Comparison of ENCODE assay signal across 1 cellular context in genomic region chr5:138492552-138493045, GRCh38.
TF ChIP-seq lines count a peak whose summit lies in the region.

No MANE protein-coding gene starts in this region.

TF ChIP-seq in HepG2, 621 proteins besides CTCF, POLR2A, EP300 and RAD21 (continued from another document):
- TF ChIP-seq, protein P1, sequence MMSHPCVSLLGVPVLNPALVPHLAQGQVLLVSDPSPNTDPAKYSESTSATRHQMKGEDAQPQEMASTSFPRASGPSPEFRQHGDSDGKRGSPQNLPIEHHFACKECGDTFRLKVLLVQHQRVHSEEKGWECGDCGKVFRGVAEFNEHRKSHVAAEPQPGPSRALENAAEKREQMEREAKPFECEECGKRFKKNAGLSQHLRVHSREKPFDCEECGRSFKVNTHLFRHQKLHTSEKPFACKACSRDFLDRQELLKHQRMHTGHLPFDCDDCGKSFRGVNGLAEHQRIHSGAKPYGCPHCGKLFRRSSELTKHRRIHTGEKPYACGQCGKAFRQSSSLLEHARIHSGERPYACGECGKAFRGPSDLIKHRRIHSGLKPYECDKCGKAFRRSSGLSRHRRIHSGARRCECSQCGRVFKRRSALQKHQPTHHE (CRISPR knock-in tag; IDR thresholded peaks at IDR 0.05; ENCODE audit: borderline replicate concordance): no peak
- no peak for TF ChIP-seq ZNF543 (CRISPR knock-in tag; IDR thresholded peaks at IDR 0.05)
- TF ChIP-seq ZBTB33 (CRISPR knock-in tag; IDR thresholded peaks at IDR 0.05): no peak
- TF ChIP-seq, protein P2, sequence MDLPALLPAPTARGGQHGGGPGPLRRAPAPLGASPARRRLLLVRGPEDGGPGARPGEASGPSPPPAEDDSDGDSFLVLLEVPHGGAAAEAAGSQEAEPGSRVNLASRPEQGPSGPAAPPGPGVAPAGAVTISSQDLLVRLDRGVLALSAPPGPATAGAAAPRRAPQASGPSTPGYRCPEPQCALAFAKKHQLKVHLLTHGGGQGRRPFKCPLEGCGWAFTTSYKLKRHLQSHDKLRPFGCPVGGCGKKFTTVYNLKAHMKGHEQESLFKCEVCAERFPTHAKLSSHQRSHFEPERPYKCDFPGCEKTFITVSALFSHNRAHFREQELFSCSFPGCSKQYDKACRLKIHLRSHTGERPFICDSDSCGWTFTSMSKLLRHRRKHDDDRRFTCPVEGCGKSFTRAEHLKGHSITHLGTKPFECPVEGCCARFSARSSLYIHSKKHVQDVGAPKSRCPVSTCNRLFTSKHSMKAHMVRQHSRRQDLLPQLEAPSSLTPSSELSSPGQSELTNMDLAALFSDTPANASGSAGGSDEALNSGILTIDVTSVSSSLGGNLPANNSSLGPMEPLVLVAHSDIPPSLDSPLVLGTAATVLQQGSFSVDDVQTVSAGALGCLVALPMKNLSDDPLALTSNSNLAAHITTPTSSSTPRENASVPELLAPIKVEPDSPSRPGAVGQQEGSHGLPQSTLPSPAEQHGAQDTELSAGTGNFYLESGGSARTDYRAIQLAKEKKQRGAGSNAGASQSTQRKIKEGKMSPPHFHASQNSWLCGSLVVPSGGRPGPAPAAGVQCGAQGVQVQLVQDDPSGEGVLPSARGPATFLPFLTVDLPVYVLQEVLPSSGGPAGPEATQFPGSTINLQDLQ (CRISPR knock-in tag; IDR thresholded peaks at IDR 0.05): 0 out of 2 replicates have a peak, but pooled peaks have one; percentile 19
- no peak for TF ChIP-seq ARNTL (CRISPR knock-in tag; IDR thresholded peaks at IDR 0.05)
- no peak for TF ChIP-seq JUND (CRISPR knock-in tag; IDR thresholded peaks at IDR 0.05)
- no peak for TF ChIP-seq SIX4 (CRISPR knock-in tag; IDR thresholded peaks at IDR 0.05)
- TF ChIP-seq ZNF367 (CRISPR knock-in tag; IDR thresholded peaks at IDR 0.05; ENCODE audit: borderline replicate concordance): no peak
- 0 out of 2 replicates have a peak, but pooled peaks have one; percentile 54 for TF ChIP-seq ZNF737 (CRISPR knock-in tag; IDR thresholded peaks at IDR 0.05; ENCODE audit: borderline replicate concordance)
- no peak for TF ChIP-seq MEF2D (CRISPR knock-in tag; IDR thresholded peaks at IDR 0.05)
- TF ChIP-seq FOXC1 (CRISPR knock-in tag; IDR thresholded peaks at IDR 0.05; ENCODE audit: borderline replicate concordance): 0 out of 2 replicates have a peak, but pooled peaks have one; percentile 5
- TF ChIP-seq TFAP4 (IDR thresholded peaks at IDR 0.05; ENCODE audit: borderline replicate concordance, low read depth): no peak
- TF ChIP-seq HHEX (CRISPR knock-in tag; IDR thresholded peaks at IDR 0.05): no peak
- TF ChIP-seq NR2F2 (IDR thresholded peaks at IDR 0.05; ENCODE audit: borderline replicate concordance, low read depth): 0 out of 2 replicates have a peak, but pooled peaks have one; percentile 9
- TF ChIP-seq RAD51 (IDR thresholded peaks at IDR 0.05; ENCODE audit: borderline replicate concordance): no peak
- no peak for TF ChIP-seq ZNF317 (CRISPR knock-in tag; IDR thresholded peaks at IDR 0.05)
- TF ChIP-seq AGO2 (optimal IDR thresholded peaks at IDR 0.05; ENCODE audit: low read depth, low read length): no peak
- no peak for TF ChIP-seq TRIM24 (CRISPR knock-in tag; IDR thresholded peaks at IDR 0.05)
- TF ChIP-seq NFIC (IDR thresholded peaks at IDR 0.05; ENCODE audit: low read length): no peak
- TF ChIP-seq GATA4 (IDR thresholded peaks at IDR 0.05; ENCODE audit: borderline replicate concordance, low read depth): no peak
- TF ChIP-seq KLF12 (CRISPR knock-in tag; IDR thresholded peaks at IDR 0.05; ENCODE audit: borderline replicate concordance): 0 out of 2 replicates have a peak, but pooled peaks have one; percentile 15
- TF ChIP-seq ZNF446 (CRISPR knock-in tag; IDR thresholded peaks at IDR 0.05): no peak
- no peak for TF ChIP-seq ZNF30 (CRISPR knock-in tag; IDR thresholded peaks at IDR 0.05)
- no peak for TF ChIP-seq ZNF781 (CRISPR knock-in tag; IDR thresholded peaks at IDR 0.05; ENCODE audit: borderline replicate concordance, not compliant biosample characterization)
- TF ChIP-seq PHF20 (CRISPR knock-in tag; IDR thresholded peaks at IDR 0.05): 0 out of 2 replicates have a peak, but pooled peaks have one; percentile 38
- no peak; the same call in 1 of the 2 replicates for TF ChIP-seq ARNT2 (CRISPR knock-in tag; IDR thresholded peaks at IDR 0.05; ENCODE audit: low read depth)
- no peak for TF ChIP-seq ZSCAN30 (CRISPR knock-in tag; IDR thresholded peaks at IDR 0.05)
- no peak for TF ChIP-seq SALL2 (CRISPR knock-in tag; IDR thresholded peaks at IDR 0.05)
- TF ChIP-seq ZFP36 (IDR thresholded peaks at IDR 0.05; ENCODE audit: borderline replicate concordance, low read depth, low read length, partially characterized antibody): no peak
- TF ChIP-seq, protein P3, sequence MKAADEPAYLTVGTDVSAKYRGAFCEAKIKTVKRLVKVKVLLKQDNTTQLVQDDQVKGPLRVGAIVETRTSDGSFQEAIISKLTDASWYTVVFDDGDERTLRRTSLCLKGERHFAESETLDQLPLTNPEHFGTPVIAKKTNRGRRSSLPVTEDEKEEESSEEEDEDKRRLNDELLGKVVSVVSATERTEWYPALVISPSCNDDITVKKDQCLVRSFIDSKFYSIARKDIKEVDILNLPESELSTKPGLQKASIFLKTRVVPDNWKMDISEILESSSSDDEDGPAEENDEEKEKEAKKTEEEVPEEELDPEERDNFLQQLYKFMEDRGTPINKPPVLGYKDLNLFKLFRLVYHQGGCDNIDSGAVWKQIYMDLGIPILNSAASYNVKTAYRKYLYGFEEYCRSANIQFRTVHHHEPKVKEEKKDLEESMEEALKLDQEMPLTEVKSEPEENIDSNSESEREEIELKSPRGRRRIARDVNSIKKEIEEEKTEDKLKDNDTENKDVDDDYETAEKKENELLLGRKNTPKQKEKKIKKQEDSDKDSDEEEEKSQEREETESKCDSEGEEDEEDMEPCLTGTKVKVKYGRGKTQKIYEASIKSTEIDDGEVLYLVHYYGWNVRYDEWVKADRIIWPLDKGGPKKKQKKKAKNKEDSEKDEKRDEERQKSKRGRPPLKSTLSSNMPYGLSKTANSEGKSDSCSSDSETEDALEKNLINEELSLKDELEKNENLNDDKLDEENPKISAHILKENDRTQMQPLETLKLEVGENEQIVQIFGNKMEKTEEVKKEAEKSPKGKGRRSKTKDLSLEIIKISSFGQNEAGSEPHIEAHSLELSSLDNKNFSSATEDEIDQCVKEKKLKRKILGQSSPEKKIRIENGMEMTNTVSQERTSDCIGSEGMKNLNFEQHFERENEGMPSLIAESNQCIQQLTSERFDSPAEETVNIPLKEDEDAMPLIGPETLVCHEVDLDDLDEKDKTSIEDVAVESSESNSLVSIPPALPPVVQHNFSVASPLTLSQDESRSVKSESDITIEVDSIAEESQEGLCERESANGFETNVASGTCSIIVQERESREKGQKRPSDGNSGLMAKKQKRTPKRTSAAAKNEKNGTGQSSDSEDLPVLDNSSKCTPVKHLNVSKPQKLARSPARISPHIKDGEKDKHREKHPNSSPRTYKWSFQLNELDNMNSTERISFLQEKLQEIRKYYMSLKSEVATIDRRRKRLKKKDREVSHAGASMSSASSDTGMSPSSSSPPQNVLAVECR (CRISPR knock-in tag; IDR thresholded peaks at IDR 0.05; ENCODE audit: borderline replicate concordance): no peak
